ENCODE assay signal across 9 cellular contexts in genomic region chr17:50547035-50547735, GRCh38. TPM values are rescaled to one million over a fixed set of nuclear protein-coding genes. Genes with fewer than 3 reads are reported as not detected.
DNase-seq lines count a peak whose midpoint lies in the region; ATAC-seq, FAIRE-seq and TF ChIP-seq lines count a peak whose summit lies in the region.
"Had no signal": no experiment of that assay in that cellular context is flagged by ENCODE, and none has a peak within 500 bp of the region (broad histone marks: within the 10 kb centered on the region; RNA-seq: fewer than 3 reads in every experiment).

Gene SPATA20 (plus strand): TSS chr17:50547174. CDS start chr17:50547209, 35 bp downstream.

- H3K4me1 ChIP-seq in BLaER1 = peaks cover 25% of the 10 kb centered on the region
- peaks cover 24% of the 10 kb centered on the region for H3K4me1 ChIP-seq in ectodermal cell (ENCODE audit: control insufficient read depth, insufficient read depth, low read length)

- H3K9me3 Mint-ChIP-seq in activated CD8-positive, alpha-beta T cell treated with anti-CD3 and anti-CD28 coated beads for 36 hours = no peaks in the 10 kb centered on the region

- peak; percentile 66 for ATAC-seq in HG03460 (IDR thresholded peaks at IDR 0.05; ENCODE audit: unreplicated experiment)
- ATAC-seq in activated CD8-positive, alpha-beta T cell treated with anti-CD3 and anti-CD28 coated beads for 36 hours = peak; percentile 92

- H3K27ac ChIP-seq in BLaER1 (peak within 1 kb of the TSS; percentile 68), ectodermal cell (ENCODE audit: insufficient read depth, low read depth, low read length, poor library complexity, severe bottlenecking) (no peak within 1 kb of the TSS)

- peak; percentile 99 for TF ChIP-seq CTCF in activated CD8-positive, alpha-beta T cell treated with anti-CD3 and anti-CD28 coated beads for 36 hours (IDR thresholded peaks at IDR 0.05)

- DNase-seq in GM19239 (ENCODE audit: insufficient read length, low spot score) (peak; percentile 79), NCI-H748 (lab: John Stamatoyannopoulos, UW; ENCODE audit: unreplicated experiment) (peak; percentile 91), lung microvascular endothelial cell (ENCODE audit: low read depth in 2 of 2) (peak; percentile 90 to 92)
- DNase-seq in activated CD8-positive, alpha-beta T cell treated with anti-CD3 and anti-CD28 coated beads for 36 hours = peak; percentile 95
- DNase-seq in stimulated activated CD4-positive, alpha-beta T cell treated with anti-CD3 and anti-CD28 coated beads, TNF-alpha, amount 100 ng/mL, for 4 hours (ENCODE audit: low read depth in 3 of 3) = peak; percentile 67 to 69 (median 69)

- H3K4me3 ChIP-seq in BLaER1 (peak within 1 kb of the TSS; percentile 68), ectodermal cell (ENCODE audit: insufficient read depth, low read depth, low read length) (peak within 1 kb of the TSS; percentile 54)

- CTCF ChIA-PET in activated CD8-positive, alpha-beta T cell treated with anti-CD3 and anti-CD28 coated beads for 36 hours (lab: Charles Lee) = interaction anchor here (0.6 to 2.1 kb wide), 16 partner anchors 15 to 305 kb away, joined by 3 to 15 read pairs (median 3); no protein-coding TSS in a partner anchor

- peak within 1 kb of the TSS; percentile 89 for H3K4me2 ChIP-seq in BLaER1

- POLR2A ChIA-PET in activated CD8-positive, alpha-beta T cell treated with anti-CD3 and anti-CD28 coated beads for 36 hours (lab: Charles Lee) = no interaction called here

- peak within 1 kb of the TSS; percentile 82 for H3K4me3 Mint-ChIP-seq in activated CD8-positive, alpha-beta T cell treated with anti-CD3 and anti-CD28 coated beads for 36 hours

- H3K27me3 ChIP-seq in BLaER1 (no peaks in the 10 kb centered on the region), ectodermal cell (ENCODE audit: control insufficient read depth, insufficient read depth, low read length, poor library complexity, severe bottlenecking) (no peaks in the 10 kb centered on the region)

- H3K9ac ChIP-seq in BLaER1 = peak within 1 kb of the TSS; percentile 78

- intact Hi-C loops in activated CD8-positive, alpha-beta T cell treated with anti-CD3 and anti-CD28 coated beads for 36 hours (cut with micrococcal nuclease) = loop anchor here (2.0 to 10.0 kb wide), 3 partner anchors 76 to 298 kb away; no protein-coding TSS in a partner anchor

- 2 to 3% methylated on average over 42 of the region's 42 CpGs for WGBS in ectodermal cell, 2 experiments

- H4K20me1 ChIP-seq in BLaER1 = no peaks in the 10 kb centered on the region

- peaks cover 2% of the 10 kb centered on the region for H3K27me3 Mint-ChIP-seq in activated CD8-positive, alpha-beta T cell treated with anti-CD3 and anti-CD28 coated beads for 36 hours

- no peaks in the 10 kb centered on the region for H3K36me3 Mint-ChIP-seq in activated CD8-positive, alpha-beta T cell treated with anti-CD3 and anti-CD28 coated beads for 36 hours (ENCODE audit: low read depth)

- H3K4me1 Mint-ChIP-seq in activated CD8-positive, alpha-beta T cell treated with anti-CD3 and anti-CD28 coated beads for 36 hours (ENCODE audit: low read depth) = peaks cover 9% of the 10 kb centered on the region

- H3K9me3 ChIP-seq in BLaER1 (no peaks in the 10 kb centered on the region), ectodermal cell (ENCODE audit: control insufficient read depth, low read length) (no peaks in the 10 kb centered on the region)

- FAIRE-seq in GM19239 (lab: Jason Lieb, UNC) = peak; percentile 51
- FAIRE-seq: islet of Langerhans had no signal

- peak within 1 kb of the TSS; percentile 76 for H3K27ac Mint-ChIP-seq in activated CD8-positive, alpha-beta T cell treated with anti-CD3 and anti-CD28 coated beads for 36 hours

- H3K36me3 ChIP-seq in BLaER1 = no peaks in the 10 kb centered on the region
- H3K36me3 ChIP-seq in ectodermal cell (ENCODE audit: control insufficient read depth, insufficient read depth, low read length) = no peaks in the 10 kb centered on the region

RNA-seq across cellular contexts. Expression of gene SPATA20, which starts in this region (rescaled TPM):
- 10 to 100 TPM; 29.0 to 36.2 TPM for total RNA-seq in activated CD8-positive, alpha-beta T cell treated with anti-CD3 and anti-CD28 coated beads for 36 hours
- 28.3 TPM for polyA plus RNA-seq in ectodermal cell (2013, experiment 1 of 4)
- polyA plus RNA-seq in ectodermal cell (2013, experiment 2 of 4) = 28.4 TPM
- polyA plus RNA-seq in ectodermal cell (2013, experiment 3 of 4) = 27.3 TPM
- polyA plus RNA-seq in ectodermal cell (2013, experiment 4 of 4) = 27.0 TPM
- total RNA-seq in lung microvascular endothelial cell = 22.2 and 31.4 TPM in 2 replicates
